Comparison of ENCODE assay signal across 9 cellular contexts in genomic region chr14:69708586-69709169, GRCh38. TPM values are rescaled to one million over a fixed set of nuclear protein-coding genes. Genes with fewer than 3 reads are reported as not detected.
DNase-seq lines count a peak whose midpoint lies in the region; ATAC-seq, FAIRE-seq and TF ChIP-seq lines count a peak whose summit lies in the region.
"Had no signal": no experiment of that assay in that cellular context is flagged by ENCODE, and none has a peak within 500 bp of the region (broad histone marks: within the 10 kb centered on the region; RNA-seq: fewer than 3 reads in every experiment).

No MANE protein-coding gene starts in this region.

- no peak for TF ChIP-seq POLR2A in K562 (conservative IDR thresholded peaks at IDR 0.05)

- H3K27ac ChIP-seq in K562 (ENCODE audit: extremely low read depth, low read depth, low read length) (no peak overlapping the region), osteoblast (ENCODE audit: low read depth, low read length) (no peak overlapping the region)

- BruUV-seq in K562 (replicated peaks; lab: Mats Ljungman, UMichigan) = no TSS peak

- H4K20me1 ChIP-seq in K562 (replicated peaks; ENCODE audit: control insufficient read depth, insufficient read depth, low read length) (no peaks in the 10 kb centered on the region), osteoblast (ENCODE audit: insufficient read depth, low read length) (peaks cover 3% of the 10 kb centered on the region)

- H3K36me3 ChIP-seq in K562 (ENCODE audit: control insufficient read depth, insufficient read depth, low read length) (peaks cover 91% of the 10 kb centered on the region), osteoblast (ENCODE audit: insufficient read depth, low read length) (peaks cover 37% of the 10 kb centered on the region)

- TF ChIP-seq CTCF in K562 (IDR thresholded peaks at IDR 0.05 in 2 of 3, conservative IDR thresholded peaks at IDR 0.05 in 1 of 3; ENCODE audit: insufficient read depth in 2 of 3, low read depth in 1 of 3, low read length in 3 of 3) (peak; percentile 35 to 52 (median 45); a peak in 5 of 6 replicates), osteoblast (IDR thresholded peaks at IDR 0.05; ENCODE audit: extremely low read depth, low read depth, low read length) (peak; percentile 42)

- in situ Hi-C loops in K562 (cut with MboI) = no loop called here

- H3K9ac ChIP-seq in K562 (ENCODE audit: insufficient read depth in 1 of 2, low read depth in 2 of 2, low read length in 2 of 2) = 0 out of 4 replicates have a peak overlapping the region, but pooled peaks of 1 of the 2 experiments have one; percentile 27

- H3K27me3 ChIP-seq in K562 (ENCODE audit: control insufficient read depth in 2 of 2, insufficient read depth in 2 of 2, low read length in 2 of 2) (no peaks in the 10 kb centered on the region), osteoblast (ENCODE audit: insufficient read depth, low read length) (no peaks in the 10 kb centered on the region)

- no peak for TF ChIP-seq EP300 in K562 (IDR thresholded peaks at IDR 0.05; ENCODE audit: low read length)

- H3K9me3 ChIP-seq in K562 (replicated peaks; ENCODE audit: control insufficient read depth, insufficient read depth, low read depth, low read length) = no peaks in the 10 kb centered on the region
- no peaks in the 10 kb centered on the region for H3K9me3 ChIP-seq in osteoblast (ENCODE audit: low read depth, low read length)

- H3K79me2 ChIP-seq in K562 (ENCODE audit: control insufficient read depth, insufficient read depth, low read length) = peaks cover 11% of the 10 kb centered on the region
- H3K79me2 ChIP-seq in osteoblast (ENCODE audit: insufficient read depth, low read length) = no peaks in the 10 kb centered on the region

- H3K4me3 ChIP-seq in K562 = no peak overlapping the region
- H3K4me3 ChIP-seq in osteoblast (ENCODE audit: insufficient read depth, low read length) = no peak overlapping the region

- ATAC-seq in K562 (peak; percentile 77), HG02610 (IDR thresholded peaks at IDR 0.05; ENCODE audit: unreplicated experiment) (no peak), GM21717 (IDR thresholded peaks at IDR 0.05; ENCODE audit: unreplicated experiment) (no peak)

- CTCF ChIA-PET in K562 (lab: Yijun Ruan, JAX; ENCODE audit: low intra/inter-chr PET ratio) = no interaction called here

- DNase-seq in NCI-H510A treated with DMSO at 0.1 percent for 48 hours (lab: John Stamatoyannopoulos, UW) (peak; percentile 64), NCI-H510A (lab: John Stamatoyannopoulos, UW) (no peak), NCI-H774 (lab: John Stamatoyannopoulos, UW) (peak; percentile 29), K562 (ENCODE audit: extremely low read depth in 1 of 4, low spot score in 3 of 4) (no peak), osteoblast (ENCODE audit: insufficient read length, low spot score, missing footprints) (no peak), HK-2 (ENCODE audit: unreplicated experiment) (no peak)

- 88% methylated on average over 7 of the region's 9 CpGs for WGBS in K562 (ENCODE audit: insufficient coverage, low coverage, missing lambda C conversion rate)

- H3K4me1 ChIP-seq in K562 (replicated peaks in 1 of 2; ENCODE audit: control insufficient read depth in 2 of 2, insufficient read depth in 2 of 2, low read length in 2 of 2) (peaks cover 3 to 4% of the 10 kb centered on the region in 2 experiments; a peak in 4 of 5 replicates), osteoblast (ENCODE audit: insufficient read depth, low read length) (no peaks in the 10 kb centered on the region)

- H3K9me1 ChIP-seq in K562 (ENCODE audit: control insufficient read depth, insufficient read depth, low read length) = no peaks in the 10 kb centered on the region

- no peak overlapping the region for H2AFZ ChIP-seq in K562 (ENCODE audit: low read depth, low read length)
- H2AFZ ChIP-seq in osteoblast (ENCODE audit: low read length) = no peak overlapping the region

- H3K4me2 ChIP-seq in K562 (ENCODE audit: insufficient read depth, low read length) (no peak overlapping the region), osteoblast (ENCODE audit: insufficient read depth, low read length) (no peak overlapping the region)

- peak in 1 of 2 experiments; percentile 31; a peak in 1 of 4 replicates for TF ChIP-seq RAD21 in K562 (CRISPR knock-in tag; conservative IDR thresholded peaks at IDR 0.05 in 1 of 2, IDR thresholded peaks at IDR 0.05 in 1 of 2)

- POLR2A ChIA-PET in K562 (lab: Yijun Ruan, JAX) = no interaction called here

- intact Hi-C loops in K562 (cut with micrococcal nuclease) = no loop called here

- FAIRE-seq in K562 (lab: Jason Lieb, UNC) = peak; percentile 26
- FAIRE-seq: G401.6 had no signal

TF ChIP-seq in K562, 482 proteins besides CTCF, POLR2A, EP300 and RAD21:
- no peak for TF ChIP-seq HMG20B (CRISPR knock-in tag; IDR thresholded peaks at IDR 0.05)
- TF ChIP-seq ZNF23 (CRISPR knock-in tag; IDR thresholded peaks at IDR 0.05) = no peak
- TF ChIP-seq, protein P1, sequence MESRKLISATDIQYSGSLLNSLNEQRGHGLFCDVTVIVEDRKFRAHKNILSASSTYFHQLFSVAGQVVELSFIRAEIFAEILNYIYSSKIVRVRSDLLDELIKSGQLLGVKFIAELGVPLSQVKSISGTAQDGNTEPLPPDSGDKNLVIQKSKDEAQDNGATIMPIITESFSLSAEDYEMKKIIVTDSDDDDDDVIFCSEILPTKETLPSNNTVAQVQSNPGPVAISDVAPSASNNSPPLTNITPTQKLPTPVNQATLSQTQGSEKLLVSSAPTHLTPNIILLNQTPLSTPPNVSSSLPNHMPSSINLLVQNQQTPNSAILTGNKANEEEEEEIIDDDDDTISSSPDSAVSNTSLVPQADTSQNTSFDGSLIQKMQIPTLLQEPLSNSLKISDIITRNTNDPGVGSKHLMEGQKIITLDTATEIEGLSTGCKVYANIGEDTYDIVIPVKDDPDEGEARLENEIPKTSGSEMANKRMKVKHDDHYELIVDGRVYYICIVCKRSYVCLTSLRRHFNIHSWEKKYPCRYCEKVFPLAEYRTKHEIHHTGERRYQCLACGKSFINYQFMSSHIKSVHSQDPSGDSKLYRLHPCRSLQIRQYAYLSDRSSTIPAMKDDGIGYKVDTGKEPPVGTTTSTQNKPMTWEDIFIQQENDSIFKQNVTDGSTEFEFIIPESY (CRISPR knock-in tag; IDR thresholded peaks at IDR 0.05) = no peak
- no peak for TF ChIP-seq ELF4 (CRISPR knock-in tag; IDR thresholded peaks at IDR 0.05)

RNA-seq across cellular contexts. Expression of gene SRSF5, which starts 58.3 kb away (rescaled TPM):
- 534 and 1,085 TPM in 2 replicates for total RNA-seq in K562 (2011; cell fraction: chromatin; rRNA removed; ENCODE audit: low replicate concordance)
- total RNA-seq in K562 (2011; cell fraction: nucleolus; rRNA removed) = 300 and 319 TPM in 2 replicates
- total RNA-seq in K562 (2011; cell fraction: nucleoplasm; rRNA removed) = 439 and 450 TPM in 2 replicates
- total RNA-seq in K562 (2014; rRNA removed) (163 and 213 TPM in 2 replicates), K562 (2014; rRNA removed; fragmentation: Illumina TruSeq; extraction: Trizol) (167 and 172 TPM in 2 replicates), K562 (2015; rRNA removed; fragmentation: Illumina TruSeq; extraction: Trizol) (185 and 196 TPM in 2 replicates), K562 (2021) (174 and 212 TPM in 2 replicates), osteoblast (157 TPM in 2 replicates)
- polyA plus RNA-seq in K562 (2011; rRNA removed) (203 and 226 TPM in 2 replicates), K562 (2014; fragmentation: Illumina TruSeq; extraction: Trizol) (249 and 254 TPM in 2 replicates), K562 (2014; fragmentation: Nextera tagmentation; extraction: Ambion mirVana) (100 to 1,000 TPM; 108 to 206 TPM), K562 (2014; rRNA removed) (422 and 460 TPM in 2 replicates)
- polyA plus RNA-seq in K562 (2011; cell fraction: cytosol; rRNA removed) = 64.7 and 120 TPM in 2 replicates
- 1,168 and 1,542 TPM in 2 replicates for polyA plus RNA-seq in K562 (2011; cell fraction: nucleus; rRNA removed)
- 165 and 333 TPM in 2 replicates for polyA plus RNA-seq in K562 (2012)
- 250 and 276 TPM in 2 replicates for polyA minus RNA-seq in K562 (2011; rRNA and poly(A)+ RNA removed)
- 85.8 and 96.5 TPM in 2 replicates for polyA minus RNA-seq in K562 (2011; cell fraction: cytosol; rRNA and poly(A)+ RNA removed)
- 287 and 539 TPM in 2 replicates for polyA minus RNA-seq in K562 (2011; cell fraction: nucleus; rRNA and poly(A)+ RNA removed)

Comparison
In these comparisons a context has a peak if more than half of its experiments do, and no peak if none do; other contexts are left out.
1. DNase-seq: peak in NCI-H510A treated with DMSO at 0.1 percent for 48 hours (single experiment) and NCI-H774 (single experiment); none in NCI-H510A (single experiment), K562 (0 of 4), osteoblast (single experiment) and HK-2 (single experiment).